ENCODE assay signal across 15 cellular contexts in genomic region chr6:127177030-127177928, GRCh38. TPM values are rescaled to one million over a fixed set of nuclear protein-coding genes. Genes with fewer than 3 reads are reported as not detected.
DNase-seq lines count a peak whose midpoint lies in the region; ATAC-seq lines count a peak whose summit lies in the region.
"Had no signal": no experiment of that assay in that cellular context is flagged by ENCODE, and none has a peak within 500 bp of the region (broad histone marks: within the 10 kb centered on the region; RNA-seq: fewer than 3 reads in every experiment).

No MANE protein-coding gene starts in this region.

- no peaks in the 10 kb centered on the region for H3K4me1 Mint-ChIP-seq in activated CD8-positive, alpha-beta T cell treated with anti-CD3 and anti-CD28 coated beads, Interleukin-2, amount 10 ng/mL, durations not matched to agents 7 days and 5 days (ENCODE audit: low read depth)

- H3K36me3 Mint-ChIP-seq in activated CD8-positive, alpha-beta T cell treated with anti-CD3 and anti-CD28 coated beads, Interleukin-2, amount 10 ng/mL, durations not matched to agents 7 days and 5 days (ENCODE audit: low read depth) = no peaks in the 10 kb centered on the region
- H3K36me3 Mint-ChIP-seq: CD8-positive, alpha-beta T cell had no signal

- peak; percentile 63 for DNase-seq in ELR (ENCODE audit: low read depth)
- peak; percentile 90 for DNase-seq in amniotic epithelial cell (ENCODE audit: low read depth)
- DNase-seq in fibroblast of the conjunctiva (ENCODE audit: low read depth) = peak; percentile 47
- peak; percentile 91 for DNase-seq in skeletal muscle cell (ENCODE audit: low read depth)
- DNase-seq in activated CD8-positive, alpha-beta T cell treated with anti-CD3 and anti-CD28 coated beads, Interleukin-2, amount 10 ng/mL, durations not matched to agents 7 days and 5 days = no peak
- no peak for DNase-seq in D341Med (ENCODE audit: low spot score)
- DNase-seq in NOMO-1 treated with dmso at 0.1 percent for 144 hours (lab: John Stamatoyannopoulos, UW; ENCODE audit: unreplicated experiment) = no peak
- no peak for DNase-seq in cerebellar nuclear complex (lab: John Stamatoyannopoulos, UW)
- DNase-seq: activated naive CD4-positive, alpha-beta T cell treated with anti-CD3 and anti-CD28 coated beads for 36 hours; CD8-positive, alpha-beta T cell; esophagus squamous epithelium; mucosa of descending colon; NCI-H1092 treated with DMSO at 0.1 percent for 48 hours; NCI-H226; stimulated activated naive CD8-positive, alpha-beta T cell treated with anti-CD3 and anti-CD28 coated beads, Interleukin-15, Interleukin-2, amounts not matched to agents 100 U/mL and 50 U/mL, for 24 hours had no signal

- POLR2A ChIA-PET in activated CD8-positive, alpha-beta T cell treated with anti-CD3 and anti-CD28 coated beads, Interleukin-2, amount 10 ng/mL, durations not matched to agents 7 days and 5 days (lab: Charles Lee) = interaction anchor here (0.6 kb wide), 1 partner anchor 86 kb away, joined by 3 read pairs; no protein-coding TSS in a partner anchor

- H3K9me3 Mint-ChIP-seq in activated CD8-positive, alpha-beta T cell treated with anti-CD3 and anti-CD28 coated beads, Interleukin-2, amount 10 ng/mL, durations not matched to agents 7 days and 5 days (ENCODE audit: insufficient read depth) = no peaks in the 10 kb centered on the region
- H3K9me3 Mint-ChIP-seq: activated naive CD4-positive, alpha-beta T cell treated with anti-CD3 and anti-CD28 coated beads for 36 hours; CD8-positive, alpha-beta T cell had no signal

- CTCF ChIA-PET in activated CD8-positive, alpha-beta T cell treated with anti-CD3 and anti-CD28 coated beads, Interleukin-2, amount 10 ng/mL, durations not matched to agents 7 days and 5 days (lab: Charles Lee) = interaction anchor here (0.6 kb wide), 1 partner anchor 1022 kb away, joined by 3 read pairs; no protein-coding TSS in a partner anchor

- ATAC-seq in activated CD8-positive, alpha-beta T cell treated with anti-CD3 and anti-CD28 coated beads, Interleukin-2, amount 10 ng/mL, durations not matched to agents 7 days and 5 days = no peak
- ATAC-seq: CD8-positive, alpha-beta T cell; mucosa of descending colon; stimulated activated naive CD8-positive, alpha-beta T cell treated with anti-CD3 and anti-CD28 coated beads, Interleukin-15, Interleukin-2, amounts not matched to agents 100 U/mL and 50 U/mL, for 24 hours had no signal

- H3K27me3 Mint-ChIP-seq in activated CD8-positive, alpha-beta T cell treated with anti-CD3 and anti-CD28 coated beads, Interleukin-2, amount 10 ng/mL, durations not matched to agents 7 days and 5 days (ENCODE audit: low read depth) = peaks cover 14% of the 10 kb centered on the region

- no peak overlapping the region for H3K4me3 ChIP-seq in skeletal muscle cell (ENCODE audit: low read depth, low read length)
- H3K4me3 ChIP-seq: esophagus squamous epithelium, mucosa of descending colon had no signal

- H3K27ac Mint-ChIP-seq in activated CD8-positive, alpha-beta T cell treated with anti-CD3 and anti-CD28 coated beads, Interleukin-2, amount 10 ng/mL, durations not matched to agents 7 days and 5 days = no peak overlapping the region
- H3K27ac Mint-ChIP-seq: activated naive CD4-positive, alpha-beta T cell treated with anti-CD3 and anti-CD28 coated beads for 36 hours; CD8-positive, alpha-beta T cell had no signal

- H3K4me3 Mint-ChIP-seq in activated CD8-positive, alpha-beta T cell treated with anti-CD3 and anti-CD28 coated beads, Interleukin-2, amount 10 ng/mL, durations not matched to agents 7 days and 5 days = no peak overlapping the region
- H3K4me3 Mint-ChIP-seq: activated naive CD4-positive, alpha-beta T cell treated with anti-CD3 and anti-CD28 coated beads for 36 hours; CD8-positive, alpha-beta T cell had no signal

RNA-seq across cellular contexts. Expression of gene RSPO3, which starts 58.8 kb away (rescaled TPM):
- total RNA-seq in activated CD8-positive, alpha-beta T cell treated with anti-CD3 and anti-CD28 coated beads, Interleukin-2, amount 10 ng/mL, durations not matched to agents 7 days and 5 days = not detected
- total RNA-seq: activated naive CD4-positive, alpha-beta T cell treated with anti-CD3 and anti-CD28 coated beads for 36 hours; CD8-positive, alpha-beta T cell had no signal

Comparison
In these comparisons a context has a peak if more than half of its experiments do, and no peak if none do; other contexts are left out.
1. DNase-seq: peak in ELR (single experiment), amniotic epithelial cell (single experiment), fibroblast of the conjunctiva (single experiment) and skeletal muscle cell (single experiment); none in activated CD8-positive, alpha-beta T cell treated with anti-CD3 and anti-CD28 coated beads, Interleukin-2, amount 10 ng/mL, durations not matched to agents 7 days and 5 days (single experiment), D341Med (single experiment), NOMO-1 treated with dmso at 0.1 percent for 144 hours (single experiment) and cerebellar nuclear complex (0 of 2).